In the genomic region with DNA sequence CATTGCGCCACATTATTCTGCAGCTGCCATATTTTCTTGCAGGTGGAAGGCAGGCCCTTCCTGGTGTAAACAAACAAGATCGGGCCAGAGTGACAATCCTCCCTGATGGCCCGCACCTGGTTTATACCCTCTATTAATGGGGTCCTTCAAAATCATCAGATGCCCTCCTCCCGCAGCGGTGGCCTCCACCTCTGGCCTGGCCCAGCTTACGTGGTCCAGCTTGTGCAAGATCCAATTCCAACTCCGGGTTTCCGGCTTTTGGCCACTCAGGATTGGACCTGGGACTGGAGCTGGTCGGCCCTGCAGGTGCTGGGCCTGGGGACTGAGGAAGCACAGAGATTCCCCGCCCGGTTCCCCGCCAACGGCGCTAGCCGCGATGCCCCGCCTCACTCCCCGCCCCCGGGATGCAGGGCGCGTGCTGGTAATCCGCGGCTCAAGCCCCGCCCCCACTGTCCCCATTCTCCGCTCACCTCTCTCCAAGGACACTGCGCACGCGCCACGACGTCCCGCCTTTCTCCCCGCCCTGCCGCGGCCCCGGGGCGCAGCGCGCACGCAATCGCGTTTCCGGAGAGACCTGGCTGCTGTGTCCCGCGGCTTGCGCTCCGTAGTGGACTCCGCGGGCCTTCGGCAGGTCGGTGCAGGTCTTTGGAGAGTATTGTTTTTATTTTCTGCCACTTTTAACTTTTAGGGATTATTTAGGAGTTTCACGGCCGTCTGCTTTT, we compare ENCODE assay signal across 8 cellular contexts. TPM values are rescaled to one million over a fixed set of nuclear protein-coding genes. Genes with fewer than 3 reads are reported as not detected.
DNase-seq lines count a peak whose midpoint lies in the region; ATAC-seq and TF ChIP-seq lines count a peak whose summit lies in the region.

A gene (plus strand): TSS at position 555 of the 722 bp plus-strand sequence. CDS start 1,441 bp downstream, outside the sequence.

- TF ChIP-seq POLR2A in vagina (IDR thresholded peaks at IDR 0.05), result peak in 1 of 2 donors; percentile 33

- H3K27ac ChIP-seq in right atrium auricular region (peak within 1 kb of the TSS; percentile 84 to 85), vagina (peak within 1 kb of the TSS; percentile 65)

- H3K4me3 ChIP-seq in right atrium auricular region (peak within 1 kb of the TSS; percentile 81 to 86), vagina (peak within 1 kb of the TSS; percentile 71 to 73)

- H3K36me3 ChIP-seq in right atrium auricular region, result peaks cover 8% of the 10 kb centered on the region
- H3K36me3 ChIP-seq in vagina, result peaks cover 0 to under 1% of the 10 kb centered on the region in 2 donors

- no peaks in the 10 kb centered on the region for H3K9me3 ChIP-seq in right atrium auricular region
- H3K9me3 ChIP-seq in vagina, result no peaks in the 10 kb centered on the region

- no peaks in the 10 kb centered on the region for H3K27me3 ChIP-seq in right atrium auricular region
- no peaks in the 10 kb centered on the region for H3K27me3 ChIP-seq in vagina

- TF ChIP-seq CTCF in right atrium auricular region (IDR thresholded peaks at IDR 0.05) (no peak), vagina (IDR thresholded peaks at IDR 0.05) (no peak)

- H3K4me1 ChIP-seq in right atrium auricular region (peaks cover 0 to 36% of the 10 kb centered on the region in 2 donors), vagina (peaks cover 31% of the 10 kb centered on the region)

- DNase-seq in NCI-H187 (lab: John Stamatoyannopoulos, UW), result peak; percentile 98
- DNase-seq in T-helper 2 cell, result peak; percentile 97 to 100 (median 99)
- peak; percentile 84 to 99 (median 98) for DNase-seq in anterior cingulate cortex (lab: John Stamatoyannopoulos, UW)
- peak; percentile 98 for DNase-seq in right atrium auricular region (ENCODE audit: low spot score)
- DNase-seq in putamen (ENCODE audit: low spot score), result peak; percentile 98
- peak in 1 of 2 donors; percentile 97 for DNase-seq in vagina (ENCODE audit: extremely low spot score in 2 of 2)

- intact Hi-C loops in vagina (cut with DNase I), result loop anchor here (2.0 kb wide), 1 partner anchor 25 kb away; a partner anchor contains a TSS

- peak; percentile 98 for ATAC-seq in GM18498 (IDR thresholded peaks at IDR 0.05; ENCODE audit: unreplicated experiment)
- peak; percentile 95 for ATAC-seq in HG02938 (IDR thresholded peaks at IDR 0.05; ENCODE audit: unreplicated experiment)

RNA-seq across cellular contexts. Expression of the gene that starts here (rescaled TPM):
- total RNA-seq in right atrium auricular region (100 to 1,000 TPM in 1 of 2 donors, 10 to 100 TPM in 1; 93.5 to 100 TPM), vagina (40.5 TPM)
